In the genomic region with DNA sequence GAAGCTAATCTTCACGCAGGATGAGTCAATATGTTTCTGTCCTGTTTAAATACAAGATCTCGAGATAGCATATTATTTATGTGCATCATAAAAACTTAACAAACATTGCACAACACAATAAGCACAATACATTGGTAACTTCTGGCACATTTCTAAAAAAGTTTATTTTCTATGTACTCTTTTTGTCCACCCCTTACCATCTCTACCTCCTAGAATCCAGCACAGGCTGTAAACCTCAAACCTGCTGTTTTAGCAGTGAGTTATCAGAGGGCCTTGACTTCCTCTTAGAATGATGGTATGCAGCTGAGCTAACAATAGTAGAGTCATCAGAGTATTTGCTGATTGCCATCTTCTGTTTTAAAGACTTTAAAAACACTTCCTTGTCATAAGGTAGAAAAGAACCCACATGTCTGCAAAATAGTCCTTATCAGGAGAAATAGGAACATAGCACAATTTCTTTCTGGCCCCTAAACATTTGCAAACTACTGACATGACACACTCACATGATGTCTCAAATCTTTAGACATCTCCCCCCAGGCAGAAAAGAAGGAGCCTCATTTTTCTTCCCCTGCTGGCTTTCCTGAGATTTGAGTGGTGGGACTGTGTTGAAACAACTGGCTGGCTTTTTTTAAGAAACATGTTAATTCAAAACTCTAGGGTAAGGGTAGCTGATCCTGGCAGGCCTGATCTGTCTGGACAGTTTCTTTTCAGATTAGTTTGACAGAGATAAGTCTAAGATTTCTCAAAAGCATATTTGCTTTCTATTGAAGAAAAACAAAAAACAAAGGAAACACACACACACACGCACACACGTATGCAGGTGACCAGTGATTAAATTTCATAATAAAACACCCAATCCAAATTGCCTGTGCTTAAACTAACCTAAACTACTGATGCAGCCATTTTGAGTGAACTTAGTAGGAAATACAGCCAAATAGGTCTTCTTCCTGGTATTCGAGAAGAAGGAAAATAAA, we compare ENCODE assay signal across 8 cellular contexts. TPM values are rescaled to one million over a fixed set of nuclear protein-coding genes. Genes with fewer than 3 reads are reported as not detected.
DNase-seq lines count a peak whose midpoint lies in the region; ATAC-seq and TF ChIP-seq lines count a peak whose summit lies in the region.

No MANE protein-coding gene starts in this region.

- peak overlapping the region in 1 of 3 donors; percentile 11 for H3K4me3 Mint-ChIP-seq in T-cell

- no peaks in the 10 kb centered on the region for H3K36me3 ChIP-seq in cardiac muscle cell

- H3K27me3 ChIP-seq in cardiac muscle cell: no peaks in the 10 kb centered on the region

- POLR2A ChIA-PET in T-cell (lab: Charles Lee): interaction anchor here (0.5 to 0.6 kb wide), 3 partner anchors 13 to 68 kb away, joined by 4 to 5 read pairs (median 4); no protein-coding TSS in a partner anchor

- H3K27me3 Mint-ChIP-seq in T-cell: no peaks in the 10 kb centered on the region

- peak overlapping the region; percentile 74 for H3K27ac ChIP-seq in cardiac muscle cell

- no peak for ATAC-seq in left ventricle myocardium superior
- ATAC-seq in T-cell (replicated peaks in 1 of 4): peak; percentile 40 to 71 (median 60)
- peak; percentile 73 for ATAC-seq in left colon
- ATAC-seq in HG02884 (IDR thresholded peaks at IDR 0.05; ENCODE audit: unreplicated experiment): no peak
- no peak for ATAC-seq in HG02623 (IDR thresholded peaks at IDR 0.05; ENCODE audit: unreplicated experiment)

- intact Hi-C loops in left ventricle myocardium superior (cut with micrococcal nuclease): loop anchor here (10.0 kb wide), 1 partner anchor 58 kb away; no protein-coding TSS in a partner anchor
- intact Hi-C loops in left colon (cut with DNase I, micrococcal nuclease): loop anchor here in 1 of 2 donors (10.0 kb wide), 1 partner anchor 52 kb away; no protein-coding TSS in a partner anchor

- DNase-seq in cardiac muscle cell (ENCODE audit: low read depth in 1 of 2, low spot score in 1 of 2): no peak
- DNase-seq in left ventricle myocardium superior: no peak
- DNase-seq in T-cell: no peak
- no peak for DNase-seq in left colon
- no peak for DNase-seq in NCI-H2029 (lab: John Stamatoyannopoulos, UW)
- DNase-seq in NCI-H1048 (lab: John Stamatoyannopoulos, UW): no peak

- H3K9me3 ChIP-seq in cardiac muscle cell (ENCODE audit: low read depth): no peaks in the 10 kb centered on the region

- TF ChIP-seq CTCF in cardiac muscle cell (IDR thresholded peaks at IDR 0.05; ENCODE audit: low read depth, low read length): no peak

- H3K4me1 Mint-ChIP-seq in T-cell: peaks cover 15 to 19% (median 17%) of the 10 kb centered on the region in 3 donors

- H3K4me1 ChIP-seq in cardiac muscle cell (ENCODE audit: low read depth): peaks cover 17% of the 10 kb centered on the region

- no peaks in the 10 kb centered on the region for H3K9me3 Mint-ChIP-seq in T-cell

- CTCF ChIA-PET in T-cell (lab: Charles Lee): interaction anchor here in 1 of 2 donors (0.6 kb wide), 1 partner anchor 49 kb away, joined by 3 read pairs; no protein-coding TSS in a partner anchor

- no peaks in the 10 kb centered on the region for H3K36me3 Mint-ChIP-seq in T-cell

- H3K4me3 ChIP-seq in cardiac muscle cell: no peak overlapping the region

- peak overlapping the region; percentile 40 to 73 for H3K27ac Mint-ChIP-seq in T-cell

RNA-seq across cellular contexts. Expression of gene CCNG2, which starts 10.3 kb away (rescaled TPM):
- total RNA-seq in cardiac muscle cell: 14.7 and 18.3 TPM in 2 replicates
- polyA plus RNA-seq in cardiac muscle cell: 15.0 and 20.1 TPM in 2 replicates
- total RNA-seq in left ventricle myocardium superior: 10.3 TPM
- 10 to 100 TPM; 18.9 to 25.5 (median 23.0) TPM for total RNA-seq in T-cell
- total RNA-seq in left colon: 100 to 1,000 TPM in 1 of 2 donors, 10 to 100 TPM in 1; 53.0 to 117 TPM

Comparison
In these comparisons a context has a peak if more than half of its experiments do, and no peak if none do; other contexts are left out.
1. ATAC-seq: peak in T-cell (4 of 4) and left colon (single experiment); none in left ventricle myocardium superior (single experiment), HG02884 (single experiment) and HG02623 (single experiment).